In the genomic region with DNA sequence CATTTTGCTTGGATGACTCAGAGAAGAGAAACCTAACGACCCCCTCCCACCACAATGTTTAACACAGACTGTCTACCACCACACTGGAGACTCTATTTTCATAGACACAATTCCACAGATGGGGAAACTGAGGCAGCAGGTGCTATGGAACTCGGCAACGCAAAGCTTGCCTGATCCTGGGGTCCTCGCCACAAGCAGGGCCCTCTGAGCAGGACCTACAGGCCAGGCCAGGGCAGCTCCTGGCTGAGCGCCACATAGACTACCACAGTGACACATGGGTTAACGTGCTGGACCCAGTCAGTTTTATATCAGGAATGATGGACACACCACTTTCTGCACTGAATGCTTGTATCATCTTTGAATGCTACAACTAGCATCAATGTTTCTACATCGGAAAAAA, we compare ENCODE assay signal across 21 cellular contexts. TPM values are rescaled to one million over a fixed set of nuclear protein-coding genes. Genes with fewer than 3 reads are reported as not detected.
DNase-seq lines count a peak whose midpoint lies in the region; ATAC-seq, FAIRE-seq and TF ChIP-seq lines count a peak whose summit lies in the region.
"Had no signal": no experiment of that assay in that cellular context is flagged by ENCODE, and none has a peak within 500 bp of the region (broad histone marks: within the 10 kb centered on the region; RNA-seq: fewer than 3 reads in every experiment).

No MANE protein-coding gene starts in this region.

- H3K9me3 ChIP-seq in esophagus squamous epithelium (no peaks in the 10 kb centered on the region), suprapubic skin (no peaks in the 10 kb centered on the region), HepG2 (ENCODE audit: low read length) (no peaks in the 10 kb centered on the region)
- H3K9me3 ChIP-seq: A549, Caco-2, HAP-1 had no signal

- H4K20me1 ChIP-seq in HepG2 (ENCODE audit: insufficient read depth, low read length) = no peaks in the 10 kb centered on the region

- no peak overlapping the region for H3K4me2 ChIP-seq in HepG2 (ENCODE audit: low read depth, low read length)
- H3K4me2 ChIP-seq: A549 had no signal

- peaks cover 18% of the 10 kb centered on the region for H3K79me2 ChIP-seq in HepG2 (ENCODE audit: insufficient read depth, low read length)

- no peak for TF ChIP-seq POLR2A in esophagus squamous epithelium (IDR thresholded peaks at IDR 0.05)
- no peak for TF ChIP-seq POLR2A in suprapubic skin (IDR thresholded peaks at IDR 0.05)
- no peak for TF ChIP-seq POLR2A in HepG2 (IDR thresholded peaks at IDR 0.05; ENCODE audit: insufficient read depth in 1 of 2, low read depth in 2 of 2, low read length in 2 of 2)

- FAIRE-seq in HepG2 (lab: Jason Lieb, UNC) = no peak
- FAIRE-seq: A549, GM12892, GM18507 had no signal

- H3K4me3 ChIP-seq in esophagus squamous epithelium (no peak overlapping the region), suprapubic skin (no peak overlapping the region), HepG2 (replicated peaks in 1 of 3; ENCODE audit: insufficient read depth in 1 of 3, low read depth in 2 of 3, low read length in 3 of 3) (no peak overlapping the region)
- H3K4me3 ChIP-seq: A549, GM23248, HAP-1 had no signal

- no peak overlapping the region for H2AFZ ChIP-seq in HepG2 (ENCODE audit: low read length)
- H2AFZ ChIP-seq: GM23248 had no signal

- H3K27me3 ChIP-seq in esophagus squamous epithelium (no peaks in the 10 kb centered on the region), suprapubic skin (no peaks in the 10 kb centered on the region), HepG2 (ENCODE audit: control insufficient read depth in 1 of 2, insufficient read depth in 2 of 2, low read length in 2 of 2) (no peaks in the 10 kb centered on the region)

- CTCF ChIA-PET in HepG2 (lab: Yijun Ruan, JAX; ENCODE audit: low intra/inter-chr PET ratio, low total read pairs) = no interaction called here

- no peak overlapping the region for H3K9ac ChIP-seq in HepG2 (ENCODE audit: insufficient read depth, low read depth, low read length)
- H3K9ac ChIP-seq: GM23248 had no signal

- H3K27ac ChIP-seq in esophagus squamous epithelium = peak overlapping the region in 3 of 4 donors; percentile 89 to 96 (median 93)
- peak overlapping the region; percentile 96 for H3K27ac ChIP-seq in suprapubic skin
- H3K27ac ChIP-seq in HepG2 (ENCODE audit: extremely low read length, insufficient read depth, low read length) = no peak overlapping the region
- H3K27ac ChIP-seq: 22Rv1, A549, C4-2B, GM23248 had no signal

- H3K36me3 ChIP-seq in esophagus squamous epithelium (peaks cover 6 to 81% (median 6%) of the 10 kb centered on the region in 3 donors), suprapubic skin (peaks cover 12% of the 10 kb centered on the region), HepG2 (replicated peaks in 1 of 2; ENCODE audit: control insufficient read depth in 1 of 2, insufficient read depth in 2 of 2, low read length in 2 of 2) (peaks cover 2 to 34% of the 10 kb centered on the region in 2 experiments; a peak in 3 of 5 replicates)

- BruUV-seq in HepG2 (replicated peaks; lab: Mats Ljungman, UMichigan) = no TSS peak

- peaks cover 39 to 89% (median 45%) of the 10 kb centered on the region in 3 donors for H3K4me1 ChIP-seq in esophagus squamous epithelium
- peaks cover 85% of the 10 kb centered on the region for H3K4me1 ChIP-seq in suprapubic skin
- H3K4me1 ChIP-seq in HepG2 (ENCODE audit: insufficient read depth, low read length) = no peaks in the 10 kb centered on the region
- H3K4me1 ChIP-seq: A549, Caco-2, HAP-1 had no signal

- TF ChIP-seq CTCF in esophagus squamous epithelium (IDR thresholded peaks at IDR 0.05) = no peak
- TF ChIP-seq CTCF in suprapubic skin (IDR thresholded peaks at IDR 0.05) = no peak
- no peak for TF ChIP-seq CTCF in HepG2 (CRISPR knock-in tag; IDR thresholded peaks at IDR 0.05)

- in situ Hi-C loops in HepG2 (cut with HindIII; ENCODE audit: extremely low pct_ligation_motif_present, low pct_unique_long_range_greater_than_20kb) = no loop called here

- intact Hi-C loops in esophagus squamous epithelium (cut with DNase I) (no loop called here), sciatic nerve (cut with DNase I) (no loop called here), head of caudate nucleus (cut with DNase I) (no loop called here), HepG2 (cut with micrococcal nuclease; ENCODE audit: unreplicated experiment) (no loop called here)

- TF ChIP-seq EP300 in suprapubic skin (IDR thresholded peaks at IDR 0.05) = no peak
- no peak for TF ChIP-seq EP300 in HepG2 (IDR thresholded peaks at IDR 0.05; ENCODE audit: low read depth in 2 of 2, low read length in 2 of 2)
- no peak for TF ChIP-seq EP300 in HepG2 (CRISPR knock-in tag; IDR thresholded peaks at IDR 0.05; ENCODE audit: borderline replicate concordance)

- 89 to 100% methylated on average over 2 to 5 of the region's 7 CpGs for WGBS in esophagus squamous epithelium, 2 donors
- WGBS in suprapubic skin = 95% methylated on average over 7 of the region's 7 CpGs
- WGBS in HepG2 (ENCODE audit: low lambda C conversion rate) = 96% methylated on average over 7 of the region's 7 CpGs

- no peak for TF ChIP-seq RAD21 in HepG2 (CRISPR knock-in tag; IDR thresholded peaks at IDR 0.05)

- ATAC-seq in sciatic nerve (no peak), HepG2 (no peak)

- POLR2A ChIA-PET in HepG2 (lab: Yijun Ruan, JAX) = no interaction called here

- peak; percentile 31 for DNase-seq in activated effector memory CD4-positive, alpha-beta T cell treated with anti-CD3 and anti-CD28 coated beads, Interleukin-2, amount 50 U/mL, for 16 hours
- no peak for DNase-seq in activated effector memory CD4-positive, alpha-beta T cell treated with Interleukin-2 at 50 U/mL for 16 hours
- DNase-seq in esophagus squamous epithelium (lab: John Stamatoyannopoulos, UW) (no peak), sciatic nerve (ENCODE audit: low spot score) (peak; percentile 45), suprapubic skin (ENCODE audit: low spot score in 2 of 2) (peak in 1 of 2 donors; percentile 45), head of caudate nucleus (no peak), HepG2 (ENCODE audit: low spot score) (no peak), NCI-H1436 treated with DMSO at 0.1 percent for 48 hours (lab: John Stamatoyannopoulos, UW) (no peak)
- DNase-seq: AML-193; Caco-2; CD4-positive, alpha-beta T cell; DMS153; DMS79; GDM1 had no signal

TF ChIP-seq in HepG2, 621 proteins besides CTCF, POLR2A, EP300 and RAD21 (continues in another document):
- TF ChIP-seq ARNTL (CRISPR knock-in tag; IDR thresholded peaks at IDR 0.05) = no peak
- no peak for TF ChIP-seq ZNF790 (CRISPR knock-in tag; IDR thresholded peaks at IDR 0.05; ENCODE audit: borderline replicate concordance)
- TF ChIP-seq RBM39 (IDR thresholded peaks at IDR 0.05; ENCODE audit: low read depth, low read length, poor library complexity, severe bottlenecking) = no peak
- no peak for TF ChIP-seq TARDBP (CRISPR knock-in tag; IDR thresholded peaks at IDR 0.05)
- TF ChIP-seq, protein P1, sequence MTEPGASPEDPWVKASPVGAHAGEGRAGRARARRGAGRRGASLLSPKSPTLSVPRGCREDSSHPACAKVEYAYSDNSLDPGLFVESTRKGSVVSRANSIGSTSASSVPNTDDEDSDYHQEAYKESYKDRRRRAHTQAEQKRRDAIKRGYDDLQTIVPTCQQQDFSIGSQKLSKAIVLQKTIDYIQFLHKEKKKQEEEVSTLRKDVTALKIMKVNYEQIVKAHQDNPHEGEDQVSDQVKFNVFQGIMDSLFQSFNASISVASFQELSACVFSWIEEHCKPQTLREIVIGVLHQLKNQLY (CRISPR knock-in tag; IDR thresholded peaks at IDR 0.05) = no peak
- TF ChIP-seq PRMT3 (CRISPR knock-in tag; IDR thresholded peaks at IDR 0.05; ENCODE audit: borderline replicate concordance, low read depth) = no peak
- no peak for TF ChIP-seq TGIF2 (CRISPR knock-in tag; IDR thresholded peaks at IDR 0.05)
- TF ChIP-seq, protein P2, sequence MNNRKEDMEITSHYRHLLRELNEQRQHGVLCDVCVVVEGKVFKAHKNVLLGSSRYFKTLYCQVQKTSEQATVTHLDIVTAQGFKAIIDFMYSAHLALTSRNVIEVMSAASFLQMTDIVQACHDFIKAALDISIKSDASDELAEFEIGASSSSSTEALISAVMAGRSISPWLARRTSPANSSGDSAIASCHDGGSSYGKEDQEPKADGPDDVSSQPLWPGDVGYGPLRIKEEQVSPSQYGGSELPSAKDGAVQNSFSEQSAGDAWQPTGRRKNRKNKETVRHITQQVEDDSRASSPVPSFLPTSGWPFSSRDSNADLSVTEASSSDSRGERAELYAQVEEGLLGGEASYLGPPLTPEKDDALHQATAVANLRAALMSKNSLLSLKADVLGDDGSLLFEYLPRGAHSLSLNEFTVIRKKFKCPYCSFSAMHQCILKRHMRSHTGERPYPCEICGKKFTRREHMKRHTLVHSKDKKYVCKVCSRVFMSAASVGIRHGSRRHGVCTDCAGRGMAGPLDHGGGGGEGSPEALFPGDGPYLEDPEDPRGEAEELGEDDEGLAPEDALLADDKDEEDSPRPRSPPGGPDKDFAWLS (CRISPR knock-in tag; IDR thresholded peaks at IDR 0.05; ENCODE audit: borderline replicate concordance) = no peak
- TF ChIP-seq PCBP1 (IDR thresholded peaks at IDR 0.05; ENCODE audit: borderline replicate concordance, low read depth, low read length) = no peak

RNA-seq across cellular contexts. Expression of a gene that starts 11.8 kb away (rescaled TPM):
- total RNA-seq in esophagus squamous epithelium = 10 to 100 TPM; 41.8 to 86.9 (median 46.1) TPM
- 10.7 TPM for total RNA-seq in sciatic nerve
- 10 to 100 TPM; 45.0 to 53.6 (median 50.0) TPM for total RNA-seq in suprapubic skin
- 14.1 and 15.1 TPM in 2 replicates for total RNA-seq in HepG2 (2016; rRNA removed; fragmentation: Illumina TruSeq; extraction: Trizol)
- total RNA-seq in HepG2 (2016; cell fraction: cytosol; rRNA removed; fragmentation: Illumina TruSeq; extraction: Trizol; ENCODE audit: low read depth) = 0.91 and 1.3 TPM in 2 replicates
- total RNA-seq in HepG2 (2016; cell fraction: insoluble cytoplasmic fraction; rRNA removed; fragmentation: Illumina TruSeq; extraction: Trizol) = 12.9 and 15.9 TPM in 2 replicates
- 4.6 and 5.0 TPM in 2 replicates for total RNA-seq in HepG2 (2016; cell fraction: membrane; rRNA removed; fragmentation: Illumina TruSeq; extraction: Trizol)
- total RNA-seq in HepG2 (2016; cell fraction: nucleus; rRNA removed; fragmentation: Illumina TruSeq; extraction: Trizol) = 6.5 and 8.3 TPM in 2 replicates
- polyA plus RNA-seq in HepG2 (2011; rRNA removed) = 9.9 and 11.2 TPM in 2 replicates
- polyA plus RNA-seq in HepG2 (2011; cell fraction: cytosol; rRNA removed) = 10.8 and 11.0 TPM in 2 replicates
- polyA plus RNA-seq in HepG2 (2011; cell fraction: nucleus; rRNA removed) = 17.2 and 18.8 TPM in 2 replicates
- polyA plus RNA-seq in HepG2 (2012) = 5.3 and 5.7 TPM in 2 replicates
- polyA plus RNA-seq in HepG2 (2016; cell fraction: cytosol; fragmentation: Illumina TruSeq; extraction: Trizol; ENCODE audit: low read depth) = 0.66 and 1.2 TPM in 2 replicates
- polyA plus RNA-seq in HepG2 (2016; cell fraction: insoluble cytoplasmic fraction; fragmentation: Illumina TruSeq; extraction: Trizol; ENCODE audit: low read depth) = 16.3 and 16.9 TPM in 2 replicates
- polyA plus RNA-seq in HepG2 (2016; cell fraction: membrane; fragmentation: Illumina TruSeq; extraction: Trizol; ENCODE audit: low read depth) = 2.2 and 3.4 TPM in 2 replicates
- polyA plus RNA-seq in HepG2 (2016; cell fraction: nucleus; fragmentation: Illumina TruSeq; extraction: Trizol; ENCODE audit: insufficient read depth, low read depth) = 12.6 and 15.6 TPM in 2 replicates
- polyA minus RNA-seq in HepG2 (2011; rRNA and poly(A)+ RNA removed; ENCODE audit: low replicate concordance) = 61.7 and 67.2 TPM in 2 replicates
- 6.2 and 7.6 TPM in 2 replicates for polyA minus RNA-seq in HepG2 (2011; cell fraction: cytosol; rRNA and poly(A)+ RNA removed)
- polyA minus RNA-seq in HepG2 (2011; cell fraction: nucleus; rRNA and poly(A)+ RNA removed) = 9.8 and 10.4 TPM in 2 replicates

Comparison
In these comparisons a context has a peak if more than half of its experiments do, and no peak if none do; other contexts are left out.
1. DNase-seq: peak in activated effector memory CD4-positive, alpha-beta T cell treated with anti-CD3 and anti-CD28 coated beads, Interleukin-2, amount 50 U/mL, for 16 hours (single experiment) and sciatic nerve (single experiment); none in activated effector memory CD4-positive, alpha-beta T cell treated with Interleukin-2 at 50 U/mL for 16 hours (single experiment), esophagus squamous epithelium (single experiment), head of caudate nucleus (0 of 42), HepG2 (single experiment) and NCI-H1436 treated with DMSO at 0.1 percent for 48 hours (single experiment).